28 cellular contexts compared by ENCODE assay signal in genomic region chr7:121153411-121153810, GRCh38.
"Had no signal": no experiment of that assay in that cellular context is flagged by ENCODE, and none has a peak within 500 bp of the region (broad histone marks: within the 10 kb centered on the region; RNA-seq: fewer than 3 reads in every experiment).

No MANE protein-coding gene starts in this region.

- H3K9me3 ChIP-seq: colonic mucosa, esophagus muscularis mucosa, esophagus squamous epithelium, gastrocnemius medialis, gastroesophageal sphincter, heart left ventricle, heart right ventricle had no signal

- DNase-seq: colonic mucosa; cortex of kidney; dermis blood vessel endothelial cell; dorsolateral prefrontal cortex; effector CD4-positive, alpha-beta T cell; effector CD8-positive, alpha-beta T cell; effector memory CD4-positive, alpha-beta T cell; effector memory CD8-positive, alpha-beta T cell; endodermal cell; erythroblast; esophagus squamous epithelium; foreskin keratinocyte; foreskin melanocyte; gastrocnemius medialis; glutamatergic neuron; head of caudate nucleus; heart left ventricle; heart right ventricle had no signal

- H3K79me2 ChIP-seq: hepatocyte had no signal

- H3K27ac Mint-ChIP-seq: dendritic cell treated with granulocyte-macrophage colony-stimulating factor and Interleukin-4, amounts not matched to agents 40 ng/mL and 50 ng/mL, for 4 days; effector memory CD8-positive, alpha-beta T cell; endodermal cell had no signal

- H3K4me2 ChIP-seq: hepatocyte had no signal

- H3K36me3 ChIP-seq: colonic mucosa, esophagus squamous epithelium had no signal

- H3K4me1 Mint-ChIP-seq: endodermal cell had no signal

- FAIRE-seq: colon, endothelial cell of umbilical vein, frontal cortex had no signal

- H2AFZ ChIP-seq: hepatocyte had no signal

- H3K27me3 Mint-ChIP-seq: dendritic cell treated with granulocyte-macrophage colony-stimulating factor and Interleukin-4, amounts not matched to agents 40 ng/mL and 50 ng/mL, for 4 days had no signal

- H3K9me3 Mint-ChIP-seq: effector memory CD8-positive, alpha-beta T cell; endodermal cell had no signal

- H3K4me3 Mint-ChIP-seq: dendritic cell treated with granulocyte-macrophage colony-stimulating factor and Interleukin-4, amounts not matched to agents 40 ng/mL and 50 ng/mL, for 4 days; effector memory CD8-positive, alpha-beta T cell; endodermal cell had no signal

- H3K4me3 ChIP-seq: colonic mucosa, coronary artery, dorsolateral prefrontal cortex, esophagus muscularis mucosa, esophagus squamous epithelium, gastrocnemius medialis, gastroesophageal sphincter, heart left ventricle, heart right ventricle, hepatocyte had no signal

- H3K27me3 ChIP-seq: colonic mucosa, esophagus muscularis mucosa, esophagus squamous epithelium, foreskin keratinocyte, gastrocnemius medialis, gastroesophageal sphincter, heart left ventricle, heart right ventricle, hepatocyte had no signal

- H3K4me1 ChIP-seq: colonic mucosa, esophagus muscularis mucosa, esophagus squamous epithelium, foreskin keratinocyte, gastrocnemius medialis, gastroesophageal sphincter, heart left ventricle, heart right ventricle had no signal

- H3K27ac ChIP-seq: colonic mucosa, coronary artery, dorsolateral prefrontal cortex, epithelial cell of prostate, esophagus muscularis mucosa, esophagus squamous epithelium, foreskin keratinocyte, gastrocnemius medialis, gastroesophageal sphincter, heart left ventricle, heart right ventricle, hepatocyte had no signal

- ATAC-seq: effector memory CD8-positive, alpha-beta T cell; esophagus mucosa; foreskin keratinocyte; gastrocnemius medialis; gastroesophageal sphincter; heart left ventricle; heart right ventricle had no signal
